23 cellular contexts compared by ENCODE assay signal in genomic region chr1:93713247-93713764, GRCh38.
"Had no signal": no experiment of that assay in that cellular context is flagged by ENCODE, and none has a peak within 500 bp of the region (broad histone marks: within the 10 kb centered on the region; RNA-seq: fewer than 3 reads in every experiment).

No MANE protein-coding gene starts in this region.

- H3K9me3 Mint-ChIP-seq: natural killer cell treated with Interleukin-12 subunit alpha and Interleukin-12 subunit beta and Interleukin-15 and Interleukin-18, amount 100 ng/mL, for 72 hours had no signal

- H3K36me3 ChIP-seq: cardiac muscle cell, esophagus muscularis mucosa, lower lobe of right lung, neutrophil, pancreas, sigmoid colon, tibial artery had no signal

- H3K4me3 ChIP-seq: cardiac muscle cell, esophagus muscularis mucosa, lower lobe of right lung, pancreas, sigmoid colon, tibial artery had no signal

- H3K27me3 ChIP-seq: cardiac muscle cell, esophagus muscularis mucosa, pancreas, sigmoid colon, tibial artery had no signal

- DNase-seq: activated CD4-positive, alpha-beta memory T cell treated with anti-CD3 and anti-CD28 coated beads, Interleukin-2, amount 10 ng/mL, durations not matched to agents 7 days and 5 days; activated CD4-positive, alpha-beta T cell treated with anti-CD3 and anti-CD28 coated beads for 48 hours; activated CD4-positive, CD25-positive, alpha-beta regulatory T cell; activated CD8-positive, alpha-beta memory T cell treated with anti-CD3 and anti-CD28 coated beads, Interleukin-2, amount 10 ng/mL, durations not matched to agents 7 days and 5 days; activated naive CD4-positive, alpha-beta T cell; activated naive CD8-positive, alpha-beta T cell treated with anti-CD3 and anti-CD28 coated beads, Interleukin-2, amount 10 ng/mL, durations not matched to agents 7 days and 5 days; amygdala; dermis blood vessel endothelial cell; effector memory CD4-positive, alpha-beta T cell; hypothalamus; islet precursor cell; lower lobe of right lung; pancreas; sigmoid colon; stimulated activated CD8-positive, alpha-beta memory T cell treated with anti-CD3 and anti-CD28 coated beads, Interleukin-4, amount 100 ng/mL, for 48 hours; stimulated activated naive CD4-positive, alpha-beta T cell treated with Interleukin-2 at 50 U/mL for 16 hours; T1000; tibial artery had no signal

- H3K9me3 ChIP-seq: esophagus muscularis mucosa, neutrophil, pancreas, sigmoid colon, tibial artery had no signal

- H3K27ac ChIP-seq: cardiac muscle cell, esophagus muscularis mucosa, lower lobe of right lung, neutrophil, pancreas, sigmoid colon, tibial artery had no signal

- H3K4me3 Mint-ChIP-seq: activated CD4-positive, alpha-beta memory T cell treated with anti-CD3 and anti-CD28 coated beads, Interleukin-2, amount 10 ng/mL, durations not matched to agents 7 days and 5 days; activated CD8-positive, alpha-beta memory T cell treated with anti-CD3 and anti-CD28 coated beads, Interleukin-2, amount 10 ng/mL, durations not matched to agents 7 days and 5 days; activated naive CD8-positive, alpha-beta T cell treated with anti-CD3 and anti-CD28 coated beads, Interleukin-2, amount 10 ng/mL, durations not matched to agents 7 days and 5 days had no signal

- H3K27ac Mint-ChIP-seq: activated CD8-positive, alpha-beta memory T cell treated with anti-CD3 and anti-CD28 coated beads, Interleukin-2, amount 10 ng/mL, durations not matched to agents 7 days and 5 days; activated naive CD8-positive, alpha-beta T cell treated with anti-CD3 and anti-CD28 coated beads, Interleukin-2, amount 10 ng/mL, durations not matched to agents 7 days and 5 days had no signal

- ATAC-seq: activated CD8-positive, alpha-beta memory T cell treated with anti-CD3 and anti-CD28 coated beads, Interleukin-2, amount 10 ng/mL, durations not matched to agents 7 days and 5 days; lower lobe of right lung; natural killer cell treated with Interleukin-12 subunit alpha and Interleukin-12 subunit beta and Interleukin-15 and Interleukin-18, amount 100 ng/mL, for 72 hours; pancreas had no signal

- FAIRE-seq: endothelial cell of umbilical vein, pancreas had no signal
